In the genomic region with DNA sequence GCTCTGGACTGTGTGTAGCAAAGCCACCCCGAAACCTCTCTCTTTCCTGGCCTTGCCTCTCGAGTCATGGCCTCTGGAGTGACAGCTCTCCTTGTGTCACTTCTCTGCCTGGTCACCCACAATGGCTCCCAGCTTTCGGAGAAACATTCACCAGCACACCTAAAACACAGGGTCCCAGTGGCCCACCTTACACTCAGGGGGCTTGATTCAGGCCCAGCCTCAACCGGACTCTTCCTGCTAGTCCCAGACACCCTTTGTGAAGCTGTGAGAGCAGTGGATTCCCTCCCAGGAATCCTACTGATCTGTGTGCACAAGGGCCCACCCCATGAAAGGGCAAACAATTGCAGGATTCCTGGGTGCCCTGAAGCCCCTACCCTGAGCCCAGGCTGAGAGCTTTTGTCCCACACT, we compare ENCODE assay signal across 1 cellular context.
TF ChIP-seq lines count a peak whose summit lies in the region.

No MANE protein-coding gene starts in this region.

TF ChIP-seq in IMR-90, 13 proteins besides CTCF, POLR2A, EP300 and RAD21:
- no peak for TF ChIP-seq MAFK (IDR thresholded peaks at IDR 0.05; ENCODE audit: low read depth, low read length)
- TF ChIP-seq SMC3 (IDR thresholded peaks at IDR 0.05; ENCODE audit: low read depth, low read length): no peak
- TF ChIP-seq NFE2L2 (IDR thresholded peaks at IDR 0.05; ENCODE audit: low read depth, low read length): no peak
- TF ChIP-seq, protein P1, sequence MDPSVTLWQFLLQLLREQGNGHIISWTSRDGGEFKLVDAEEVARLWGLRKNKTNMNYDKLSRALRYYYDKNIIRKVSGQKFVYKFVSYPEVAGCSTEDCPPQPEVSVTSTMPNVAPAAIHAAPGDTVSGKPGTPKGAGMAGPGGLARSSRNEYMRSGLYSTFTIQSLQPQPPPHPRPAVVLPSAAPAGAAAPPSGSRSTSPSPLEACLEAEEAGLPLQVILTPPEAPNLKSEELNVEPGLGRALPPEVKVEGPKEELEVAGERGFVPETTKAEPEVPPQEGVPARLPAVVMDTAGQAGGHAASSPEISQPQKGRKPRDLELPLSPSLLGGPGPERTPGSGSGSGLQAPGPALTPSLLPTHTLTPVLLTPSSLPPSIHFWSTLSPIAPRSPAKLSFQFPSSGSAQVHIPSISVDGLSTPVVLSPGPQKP (IDR thresholded peaks at IDR 0.05; ENCODE audit: borderline replicate concordance, low read depth, low read length): no peak
- no peak for TF ChIP-seq MAZ (IDR thresholded peaks at IDR 0.05; ENCODE audit: borderline replicate concordance, low read depth, low read length)
- no peak for TF ChIP-seq RFX5 (IDR thresholded peaks at IDR 0.05; ENCODE audit: low read depth, low read length)
- TF ChIP-seq MXI1 (IDR thresholded peaks at IDR 0.05; ENCODE audit: borderline replicate concordance, low read depth, low read length): no peak
- no peak for TF ChIP-seq CHD1 (IDR thresholded peaks at IDR 0.05; ENCODE audit: low read depth, low read length)
- TF ChIP-seq RCOR1 (IDR thresholded peaks at IDR 0.05; ENCODE audit: insufficient replicate concordance, low read length): no peak
- no peak for TF ChIP-seq FOS (IDR thresholded peaks at IDR 0.05; ENCODE audit: low read depth, low read length)
- TF ChIP-seq CEBPB (IDR thresholded peaks at IDR 0.05; ENCODE audit: low read depth, low read length): no peak
- TF ChIP-seq, protein P2, sequence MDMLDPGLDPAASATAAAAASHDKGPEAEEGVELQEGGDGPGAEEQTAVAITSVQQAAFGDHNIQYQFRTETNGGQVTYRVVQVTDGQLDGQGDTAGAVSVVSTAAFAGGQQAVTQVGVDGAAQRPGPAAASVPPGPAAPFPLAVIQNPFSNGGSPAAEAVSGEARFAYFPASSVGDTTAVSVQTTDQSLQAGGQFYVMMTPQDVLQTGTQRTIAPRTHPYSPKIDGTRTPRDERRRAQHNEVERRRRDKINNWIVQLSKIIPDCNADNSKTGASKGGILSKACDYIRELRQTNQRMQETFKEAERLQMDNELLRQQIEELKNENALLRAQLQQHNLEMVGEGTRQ (IDR thresholded peaks at IDR 0.05; ENCODE audit: low read depth, low read length): no peak
- TF ChIP-seq BHLHE40 (IDR thresholded peaks at IDR 0.05; ENCODE audit: low read depth, low read length): no peak
